ENCODE assay signal across 9 cellular contexts in the genomic region with DNA sequence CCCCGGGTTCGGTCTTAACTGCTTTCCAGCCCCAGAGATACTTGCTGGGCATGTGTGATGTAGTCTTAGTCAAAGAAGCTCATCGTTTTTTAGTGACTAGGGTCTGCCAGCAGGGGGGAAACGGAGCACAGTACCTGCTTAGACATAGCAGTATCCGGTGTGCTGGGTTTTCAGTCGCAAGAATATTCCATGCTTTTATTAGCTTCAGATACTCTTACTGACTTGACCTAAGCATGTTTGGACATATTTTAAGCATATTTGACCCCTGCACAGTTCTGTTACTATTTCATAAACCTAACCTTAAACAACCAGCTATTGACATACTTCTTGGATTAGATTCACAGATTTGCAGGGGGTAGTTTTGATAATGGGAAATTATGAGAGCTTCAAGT. TPM values are rescaled to one million over a fixed set of nuclear protein-coding genes. Genes with fewer than 3 reads are reported as not detected.
DNase-seq lines count a peak whose midpoint lies in the region; ATAC-seq, FAIRE-seq and TF ChIP-seq lines count a peak whose summit lies in the region.
"Had no signal": no experiment of that assay in that cellular context is flagged by ENCODE, and none has a peak within 500 bp of the region (broad histone marks: within the 10 kb centered on the region; RNA-seq: fewer than 3 reads in every experiment).

No MANE protein-coding gene starts in this region.

- peak; percentile 34 for ATAC-seq in GM21515 (IDR thresholded peaks at IDR 0.05; ENCODE audit: unreplicated experiment)

- peaks cover 3% of the 10 kb centered on the region for H3K36me3 Mint-ChIP-seq in IgD-negative memory B cell

- DNase-seq in DMS 273 (lab: John Stamatoyannopoulos, UW; ENCODE audit: unreplicated experiment) (peak; percentile 89), RCC 7860 (ENCODE audit: low spot score) (peak; percentile 67), activated T-helper 1 cell treated with Interleukin-2 at 50 U/mL for 16 hours (ENCODE audit: low read depth) (peak; percentile 45), foreskin fibroblast (peak; percentile 49 to 71), retina (peak; percentile 67), cortex of kidney (lab: John Stamatoyannopoulos, UW) (no peak)

- peak; percentile 49 for FAIRE-seq in RCC 7860 (lab: Jason Lieb, UNC)
- FAIRE-seq: islet of Langerhans had no signal

- H3K4me3 Mint-ChIP-seq in IgD-negative memory B cell, result peak overlapping the region; percentile 86 to 94 (median 93)

- TF ChIP-seq CTCF in foreskin fibroblast (IDR thresholded peaks at IDR 0.05; ENCODE audit: low read depth, low read length), result peak; percentile 49

- H3K4me3 ChIP-seq in foreskin fibroblast (ENCODE audit: low read depth in 1 of 2, low read length in 2 of 2), result peak overlapping the region; percentile 69 to 75

- peaks cover 17 to 38% (median 35%) of the 10 kb centered on the region in 3 donors for H3K4me1 Mint-ChIP-seq in IgD-negative memory B cell

- peak overlapping the region; percentile 87 to 97 (median 91) for H3K27ac Mint-ChIP-seq in IgD-negative memory B cell

- no peaks in the 10 kb centered on the region for H3K27me3 Mint-ChIP-seq in IgD-negative memory B cell

- H3K9me3 Mint-ChIP-seq in IgD-negative memory B cell, result no peaks in the 10 kb centered on the region

RNA-seq across cellular contexts. Expression of gene E2F3, which starts 3.0 kb away (rescaled TPM):
- 3.0 TPM for polyA plus RNA-seq in IgD-negative memory B cell
